ENCODE assay signal across 17 cellular contexts in the genomic region with DNA sequence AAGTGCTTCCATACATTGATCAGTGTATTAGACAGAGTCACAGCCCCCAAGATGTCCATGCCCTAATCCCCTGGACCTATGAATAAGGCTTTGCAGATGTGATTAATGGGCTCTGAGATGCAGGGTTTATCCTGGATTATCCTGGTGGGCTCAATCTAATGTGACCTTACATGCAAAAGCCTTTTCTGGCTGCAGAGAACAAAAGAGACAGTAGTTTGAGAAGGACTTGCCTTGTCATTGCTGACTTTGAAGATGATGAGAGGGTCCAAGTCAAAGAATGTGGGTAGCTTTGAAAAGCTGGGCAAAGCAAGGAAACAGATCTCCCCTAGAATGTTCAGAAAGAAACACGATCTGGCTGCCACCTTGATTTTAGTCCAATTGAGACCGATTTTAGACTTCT.
"Had no signal": no experiment of that assay in that cellular context is flagged by ENCODE, and none has a peak within 500 bp of the region (broad histone marks: within the 10 kb centered on the region; RNA-seq: fewer than 3 reads in every experiment).

No MANE protein-coding gene starts in this region.

- H3K9me3 Mint-ChIP-seq: effector memory CD8-positive, alpha-beta T cell had no signal

- H3K27ac Mint-ChIP-seq: effector memory CD8-positive, alpha-beta T cell; naive thymus-derived CD4-positive, alpha-beta T cell; nephron progenitor cell had no signal

- H3K4me3 Mint-ChIP-seq: effector memory CD8-positive, alpha-beta T cell; naive thymus-derived CD4-positive, alpha-beta T cell; nephron progenitor cell had no signal

- DNase-seq: effector memory CD8-positive, alpha-beta T cell; esophagus squamous epithelium; foreskin fibroblast; left colon; naive thymus-derived CD4-positive, alpha-beta T cell; nephron progenitor cell; sigmoid colon; stimulated activated CD4-positive, alpha-beta T cell treated with anti-CD3 and anti-CD28 coated beads, Interleukin-12 subunit alpha, Interleukin-12 subunit beta, amount 100 ng/mL, for 4 hours; stimulated activated naive CD4-positive, alpha-beta T cell; stomach; substantia nigra; transverse colon had no signal

- H3K4me1 ChIP-seq: esophagus squamous epithelium, gastroesophageal sphincter, right atrium auricular region, sigmoid colon, stomach, transverse colon had no signal

- H3K36me3 ChIP-seq: esophagus squamous epithelium, gastroesophageal sphincter, neutrophil, right atrium auricular region, sigmoid colon, stomach, thoracic aorta, transverse colon had no signal

- H3K4me3 ChIP-seq: esophagus squamous epithelium, gastroesophageal sphincter, right atrium auricular region, sigmoid colon, skin epidermis, stomach, thoracic aorta, transverse colon had no signal

- H3K9me3 ChIP-seq: esophagus squamous epithelium, gastroesophageal sphincter, neutrophil, right atrium auricular region, sigmoid colon, stomach, thoracic aorta, transverse colon had no signal

- H3K27ac ChIP-seq: esophagus squamous epithelium, gastroesophageal sphincter, neutrophil, right atrium auricular region, sigmoid colon, skin epidermis, stomach, thoracic aorta, transverse colon had no signal

- H3K4me1 Mint-ChIP-seq: nephron progenitor cell had no signal

- H3K36me3 Mint-ChIP-seq: naive thymus-derived CD4-positive, alpha-beta T cell had no signal

- ATAC-seq: effector memory CD8-positive, alpha-beta T cell; gastroesophageal sphincter; left colon; naive thymus-derived CD4-positive, alpha-beta T cell had no signal
